Comparison of ENCODE assay signal across 16 cellular contexts in the genomic region with DNA sequence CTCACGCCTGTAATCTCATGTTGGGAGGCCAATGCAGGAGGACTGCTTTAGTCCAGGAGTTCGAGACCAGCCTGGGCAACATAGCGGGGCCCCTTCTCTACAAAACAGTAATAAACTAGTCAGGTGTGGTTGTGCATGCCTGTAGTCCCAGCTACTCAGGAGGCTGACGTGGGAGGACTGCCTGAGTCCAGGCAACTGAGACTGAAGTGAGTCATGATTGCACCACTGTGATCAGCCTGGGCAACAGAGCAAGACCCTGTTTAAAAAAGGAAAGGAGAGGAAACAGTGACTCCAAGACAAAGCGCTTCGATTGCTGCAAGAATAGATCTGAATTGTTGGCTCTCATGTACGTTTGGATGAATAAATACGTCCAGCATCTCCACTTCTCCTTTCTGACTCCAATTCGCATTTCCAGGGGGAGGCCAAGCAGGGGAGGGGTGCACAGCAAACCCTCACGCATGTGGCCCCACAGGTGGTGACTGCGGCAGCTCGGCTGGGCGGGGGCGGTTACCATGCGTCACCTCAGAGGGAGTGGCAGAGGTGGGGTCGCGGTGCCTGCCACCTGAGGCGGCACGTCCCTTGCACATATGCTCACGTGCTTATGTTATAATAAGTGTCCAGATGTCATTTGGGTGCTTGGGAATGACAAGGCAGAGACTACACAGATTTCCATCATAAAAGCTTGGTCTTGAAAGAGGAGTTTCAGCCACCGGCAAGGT.
DNase-seq lines count a peak whose midpoint lies in the region; ATAC-seq and TF ChIP-seq lines count a peak whose summit lies in the region.
"Had no signal": no experiment of that assay in that cellular context is flagged by ENCODE, and none has a peak within 500 bp of the region (broad histone marks: within the 10 kb centered on the region; RNA-seq: fewer than 3 reads in every experiment).

No MANE protein-coding gene starts in this region.

- DNase-seq in activated effector memory CD4-positive, alpha-beta T cell treated with anti-CD3 and anti-CD28 coated beads, Interleukin-2, amount 50 U/mL, for 16 hours: peak; percentile 47
- DNase-seq in activated effector memory CD4-positive, alpha-beta T cell treated with Interleukin-2 at 50 U/mL for 16 hours: no peak
- DNase-seq in Peyer's patch (peak in 2 of 3 donors; percentile 42 to 51), foreskin keratinocyte (no peak), spleen (peak; percentile 54), type B pancreatic cell (ENCODE audit: extremely low spot score, unreplicated experiment) (no peak), prostate gland (ENCODE audit: low spot score) (no peak)
- DNase-seq: 8988T; CD8-positive, alpha-beta memory T cell; HFFc6; NCI-H1930; NCI-H82; PC-9 had no signal

- H3K4me1 ChIP-seq in Peyer's patch (no peaks in the 10 kb centered on the region), foreskin keratinocyte (no peaks in the 10 kb centered on the region), spleen (no peaks in the 10 kb centered on the region), prostate gland (replicated peaks) (no peaks in the 10 kb centered on the region)

- H3K27ac Mint-ChIP-seq in type B pancreatic cell: no peak overlapping the region
- H3K27ac Mint-ChIP-seq: HFFc6 had no signal

- peak; percentile 8 for ATAC-seq in foreskin keratinocyte
- ATAC-seq in GM21825 (IDR thresholded peaks at IDR 0.05; ENCODE audit: unreplicated experiment): no peak

- H3K9me3 Mint-ChIP-seq in type B pancreatic cell: no peaks in the 10 kb centered on the region
- H3K9me3 Mint-ChIP-seq: CD8-positive, alpha-beta memory T cell; HFFc6 had no signal

- no peaks in the 10 kb centered on the region for H3K27me3 Mint-ChIP-seq in type B pancreatic cell
- H3K27me3 Mint-ChIP-seq: CD8-positive, alpha-beta memory T cell had no signal

- WGBS in spleen, 5 donors: 81 to 93% (median 87%) methylated on average over 19 to 21 of the region's 21 CpGs
- 88% methylated on average over 21 of the region's 21 CpGs for WGBS in prostate gland

- H3K4me3 Mint-ChIP-seq in type B pancreatic cell: no peak overlapping the region
- H3K4me3 Mint-ChIP-seq: CD8-positive, alpha-beta memory T cell; HFFc6 had no signal

- H3K4me3 ChIP-seq in Peyer's patch (no peak overlapping the region), spleen (no peak overlapping the region), prostate gland (no peak overlapping the region)
- H3K4me3 ChIP-seq: PC-9, SK-N-MC had no signal

- H3K9me3 ChIP-seq in Peyer's patch (no peaks in the 10 kb centered on the region), spleen (no peaks in the 10 kb centered on the region), prostate gland (no peaks in the 10 kb centered on the region)

- H3K27me3 ChIP-seq in Peyer's patch: no peaks in the 10 kb centered on the region
- H3K27me3 ChIP-seq in foreskin keratinocyte: peaks cover 4% of the 10 kb centered on the region
- no peaks in the 10 kb centered on the region for H3K27me3 ChIP-seq in spleen (replicated peaks in 1 of 7)
- no peaks in the 10 kb centered on the region for H3K27me3 ChIP-seq in prostate gland (replicated peaks; ENCODE audit: insufficient read depth)

- H3K4me1 Mint-ChIP-seq in type B pancreatic cell (ENCODE audit: unreplicated experiment): peaks cover 7% of the 10 kb centered on the region

- no peak for TF ChIP-seq POLR2A in Peyer's patch (IDR thresholded peaks at IDR 0.05)
- no peak for TF ChIP-seq POLR2A in spleen (IDR thresholded peaks at IDR 0.05)
- TF ChIP-seq POLR2A in prostate gland (IDR thresholded peaks at IDR 0.05): no peak

- peaks cover 0 to 3% (median 0%) of the 10 kb centered on the region in 3 donors for H3K36me3 ChIP-seq in Peyer's patch
- H3K36me3 ChIP-seq in spleen: peaks cover 0 to 79% (median 0%) of the 10 kb centered on the region in 6 donors
- peaks cover 0 to 6% of the 10 kb centered on the region in 2 donors for H3K36me3 ChIP-seq in prostate gland

- H3K36me3 Mint-ChIP-seq in type B pancreatic cell: peaks cover 13% of the 10 kb centered on the region
- H3K36me3 Mint-ChIP-seq: CD8-positive, alpha-beta memory T cell had no signal

- H3K27ac ChIP-seq in Peyer's patch (no peak overlapping the region), foreskin keratinocyte (no peak overlapping the region), spleen (no peak overlapping the region), prostate gland (no peak overlapping the region)
- H3K27ac ChIP-seq: KMS-11, PC-9, SK-N-MC had no signal

- intact Hi-C loops in spleen (cut with DNase I; ENCODE audit: low total_unique reads): no loop called here
- intact Hi-C loops in prostate gland (cut with DNase I): no loop called here

- TF ChIP-seq CTCF in Peyer's patch (IDR thresholded peaks at IDR 0.05) (no peak), foreskin keratinocyte (conservative IDR thresholded peaks at IDR 0.05) (no peak), spleen (IDR thresholded peaks at IDR 0.05 in 8 of 11, conservative IDR thresholded peaks at IDR 0.05 in 3 of 11) (no peak), type B pancreatic cell (conservative IDR thresholded peaks at IDR 0.05) (no peak), prostate gland (IDR thresholded peaks at IDR 0.05) (no peak)

Comparison
In these comparisons a context has a peak if more than half of its experiments do, and no peak if none do; other contexts are left out.
1. DNase-seq: peak in activated effector memory CD4-positive, alpha-beta T cell treated with anti-CD3 and anti-CD28 coated beads, Interleukin-2, amount 50 U/mL, for 16 hours (single experiment), Peyer's patch (2 of 3) and spleen (single experiment); none in activated effector memory CD4-positive, alpha-beta T cell treated with Interleukin-2 at 50 U/mL for 16 hours (single experiment), foreskin keratinocyte (0 of 2), type B pancreatic cell (single experiment) and prostate gland (single experiment).